21 cellular contexts compared by ENCODE assay signal in genomic region chr16:80759419-80760162, GRCh38. TPM values are rescaled to one million over a fixed set of nuclear protein-coding genes. Genes with fewer than 3 reads are reported as not detected.
DNase-seq lines count a peak whose midpoint lies in the region; FAIRE-seq and TF ChIP-seq lines count a peak whose summit lies in the region.
"Had no signal": no experiment of that assay in that cellular context is flagged by ENCODE, and none has a peak within 500 bp of the region (broad histone marks: within the 10 kb centered on the region; RNA-seq: fewer than 3 reads in every experiment).

No MANE protein-coding gene starts in this region.

- peaks cover 13% of the 10 kb centered on the region for H3K4me1 Mint-ChIP-seq in T-helper 2 cell treated with Interferon-gamma antibody and Interleukin-4, amounts not matched to agents 5 μg/mL and 100 μg/mL, for 36 hours (ENCODE audit: low read depth)
- H3K4me1 Mint-ChIP-seq: nephron progenitor cell had no signal

- H3K4me3 ChIP-seq in AG10803 (ENCODE audit: low read length) = no peak overlapping the region
- H3K4me3 ChIP-seq: BLaER1, heart right ventricle, skin epidermis, testis had no signal

- H3K27me3 Mint-ChIP-seq in T-helper 2 cell treated with Interferon-gamma antibody and Interleukin-4, amounts not matched to agents 5 μg/mL and 100 μg/mL, for 36 hours (ENCODE audit: low read depth) = peaks cover 3% of the 10 kb centered on the region
- H3K27me3 Mint-ChIP-seq: memory B cell had no signal

- H3K27ac Mint-ChIP-seq in T-helper 2 cell treated with Interferon-gamma antibody and Interleukin-4, amounts not matched to agents 5 μg/mL and 100 μg/mL, for 36 hours = peak overlapping the region; percentile 16
- H3K27ac Mint-ChIP-seq: memory B cell, nephron progenitor cell had no signal

- H3K36me3 Mint-ChIP-seq in T-helper 2 cell treated with Interferon-gamma antibody and Interleukin-4, amounts not matched to agents 5 μg/mL and 100 μg/mL, for 36 hours (ENCODE audit: low read depth) = no peaks in the 10 kb centered on the region

- DNase-seq in AG10803 (ENCODE audit: low read depth) = peak; percentile 1
- no peak for DNase-seq in GM12891 (ENCODE audit: insufficient read length, low spot score)
- DNase-seq in T-helper 2 cell treated with Interferon-gamma antibody and Interleukin-4, amounts not matched to agents 5 μg/mL and 100 μg/mL, for 36 hours (ENCODE audit: low spot score) = no peak
- DNase-seq in kidney tubule cell (ENCODE audit: low spot score) = peak; percentile 72
- DNase-seq in head of caudate nucleus = no peak
- no peak for DNase-seq in germinal center (ENCODE audit: low spot score)
- DNase-seq in NCI-H446 (lab: John Stamatoyannopoulos, UW) = no peak
- DNase-seq: activated CD4-positive, alpha-beta T cell treated with anti-CD3 and anti-CD28 coated beads, Interleukin-2, amount 50 U/mL, for 4 hours; activated gamma-delta T cell; caudate nucleus; GF-D8; heart right ventricle; NCI-H1930; NCI-H446 treated with DMSO at 0.1 percent for 48 hours; nephron progenitor cell; stimulated activated CD8-positive, alpha-beta memory T cell treated with anti-CD3 and anti-CD28 coated beads, Interleukin-4, amount 100 ng/mL, for 48 hours; testis had no signal

- intact Hi-C loops in head of caudate nucleus (cut with DNase I) = no loop called here

- no peak for TF ChIP-seq CTCF in AG10803 (conservative IDR thresholded peaks at IDR 0.05; ENCODE audit: low read length)

- peak; percentile 31 for FAIRE-seq in GM12891 (lab: Jason Lieb, UNC)
- FAIRE-seq: TTC549 had no signal

- no peaks in the 10 kb centered on the region for H3K9me3 Mint-ChIP-seq in T-helper 2 cell treated with Interferon-gamma antibody and Interleukin-4, amounts not matched to agents 5 μg/mL and 100 μg/mL, for 36 hours

- H3K4me3 Mint-ChIP-seq in T-helper 2 cell treated with Interferon-gamma antibody and Interleukin-4, amounts not matched to agents 5 μg/mL and 100 μg/mL, for 36 hours = peak overlapping the region; percentile 26
- H3K4me3 Mint-ChIP-seq: memory B cell, nephron progenitor cell had no signal

- no peak for TF ChIP-seq POLR2A in GM12891 (IDR thresholded peaks at IDR 0.05; ENCODE audit: low read depth, low read length)

TF ChIP-seq in GM12891, 5 proteins besides CTCF, POLR2A, EP300 and RAD21:
- TF ChIP-seq SPI1 (IDR thresholded peaks at IDR 0.05; ENCODE audit: low read depth, low read length) (no peak), POLR2AphosphoS5 (IDR thresholded peaks at IDR 0.05; ENCODE audit: low read depth, low read length) (no peak), PAX5 (IDR thresholded peaks at IDR 0.05; ENCODE audit: insufficient read depth, low read length, severe bottlenecking) (no peak), TAF1 (IDR thresholded peaks at IDR 0.05; ENCODE audit: low read depth, low read length) (no peak), POU2F2 (IDR thresholded peaks at IDR 0.05; ENCODE audit: low read depth, low read length) (no peak)
TF ChIP-seq in GM12891: peak in this region for 0.

RNA-seq across cellular contexts. Expression of gene CDYL2, which starts 44.8 kb away (rescaled TPM):
- polyA plus RNA-seq in GM12891 (2012; ENCODE audit: low read depth, missing spikeins) = 5.0 TPM

Comparison
In these comparisons a context has a peak if more than half of its experiments do, and no peak if none do; other contexts are left out.
1. DNase-seq: peak in AG10803 (single experiment) and kidney tubule cell (single experiment); none in GM12891 (single experiment), T-helper 2 cell treated with Interferon-gamma antibody and Interleukin-4, amounts not matched to agents 5 μg/mL and 100 μg/mL, for 36 hours (single experiment), head of caudate nucleus (0 of 42), germinal center (single experiment) and NCI-H446 (0 of 2).